10 cellular contexts compared by ENCODE assay signal in the genomic region with DNA sequence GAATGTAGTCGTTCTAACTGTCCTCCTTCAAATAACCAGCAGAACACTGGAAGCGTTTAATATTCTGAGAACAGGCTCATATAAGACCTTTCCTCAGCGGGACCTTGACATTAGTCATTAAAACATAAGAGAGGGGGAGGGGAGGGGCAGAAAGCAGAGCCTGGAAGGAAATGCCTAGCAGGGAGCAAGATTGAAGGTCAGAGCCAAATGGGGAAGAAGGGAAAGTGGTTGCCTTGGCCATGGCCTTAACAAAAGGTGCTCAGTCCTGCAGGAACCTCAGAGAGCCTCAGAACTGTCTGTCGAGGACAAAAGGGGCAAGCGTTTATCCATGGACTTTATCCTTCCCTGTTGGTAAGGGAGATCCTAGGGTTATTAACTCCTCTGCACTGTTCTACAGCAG. TPM values are rescaled to one million over a fixed set of nuclear protein-coding genes. Genes with fewer than 3 reads are reported as not detected.
A peak's percentile ranks its signal among the peaks of the same experiment; 100 is the strongest.
DNase-seq lines count a peak whose midpoint lies in the region; ATAC-seq and TF ChIP-seq lines count a peak whose summit lies in the region.
"Had no signal": no experiment of that assay in that cellular context is flagged by ENCODE, and none has a peak within 500 bp of the region (broad histone marks: within the 10 kb centered on the region; RNA-seq: fewer than 3 reads in every experiment).

No MANE protein-coding gene starts in this region.

- WGBS in thyroid gland, 2 donors = 56 to 60% methylated on average over 5 of the region's 5 CpGs

- H2AFZ ChIP-seq in Karpas-422 (ENCODE audit: low read length) = no peak overlapping the region

- H3K4me3 Mint-ChIP-seq in T-helper 1 cell treated with Interleukin-12 subunit alpha and Interleukin-12 subunit beta and Interleukin-4 antibody, amounts not matched to agents 30 μg/mL and 1 μg/mL, for 36 hours = peak overlapping the region; percentile 55

- H3K27me3 ChIP-seq in thyroid gland (no peaks in the 10 kb centered on the region), Karpas-422 (ENCODE audit: low read length) (no peaks in the 10 kb centered on the region)

- no peaks in the 10 kb centered on the region for H4K20me1 ChIP-seq in Karpas-422 (ENCODE audit: insufficient read depth, low read depth, low read length)

- H3K4me1 ChIP-seq in mucosa of descending colon (ENCODE audit: low read depth) (peaks cover 14% of the 10 kb centered on the region), thyroid gland (peaks cover 20 to 38% of the 10 kb centered on the region in 2 donors), Karpas-422 (ENCODE audit: low read length) (no peaks in the 10 kb centered on the region)

- intact Hi-C loops in mucosa of descending colon (cut with DNase I, micrococcal nuclease) = no loop called here
- intact Hi-C loops in thyroid gland (cut with DNase I) = no loop called here

- TF ChIP-seq CTCF in mucosa of descending colon (IDR thresholded peaks at IDR 0.05) (no peak), thyroid gland (IDR thresholded peaks at IDR 0.05) (no peak)

- H3K36me3 Mint-ChIP-seq in T-helper 1 cell treated with Interleukin-12 subunit alpha and Interleukin-12 subunit beta and Interleukin-4 antibody, amounts not matched to agents 30 μg/mL and 1 μg/mL, for 36 hours (ENCODE audit: low read depth) = no peaks in the 10 kb centered on the region

- H3K36me3 ChIP-seq in mucosa of descending colon (ENCODE audit: low read depth) (no peaks in the 10 kb centered on the region), thyroid gland (no peaks in the 10 kb centered on the region), Karpas-422 (ENCODE audit: insufficient read depth, low read length) (no peaks in the 10 kb centered on the region)

- no peak for DNase-seq in T-helper 1 cell
- DNase-seq in cerebellar cortex (ENCODE audit: low spot score) = peak; percentile 30
- peak in 1 of 3 donors; percentile 19 for DNase-seq in mucosa of descending colon
- DNase-seq in thyroid gland = no peak
- no peak for DNase-seq in Karpas-422
- DNase-seq in left lobe of liver (ENCODE audit: low spot score) = no peak

- no peaks in the 10 kb centered on the region for H3K9me3 Mint-ChIP-seq in T-helper 1 cell treated with Interleukin-12 subunit alpha and Interleukin-12 subunit beta and Interleukin-4 antibody, amounts not matched to agents 30 μg/mL and 1 μg/mL, for 36 hours

- no peaks in the 10 kb centered on the region for H3K9me2 ChIP-seq in Karpas-422 (replicated peaks; ENCODE audit: insufficient read depth, low read length)

- H3K27ac Mint-ChIP-seq in T-helper 1 cell treated with Interleukin-12 subunit alpha and Interleukin-12 subunit beta and Interleukin-4 antibody, amounts not matched to agents 30 μg/mL and 1 μg/mL, for 36 hours = no peak overlapping the region

- H3K4me3 ChIP-seq in mucosa of descending colon (no peak overlapping the region), thyroid gland (replicated peaks in 1 of 3) (peak overlapping the region in 1 of 3 donors; percentile 86), Karpas-422 (ENCODE audit: low read length) (no peak overlapping the region)
- H3K4me3 ChIP-seq: GM12878 had no signal

- H3K9me3 ChIP-seq in mucosa of descending colon (no peaks in the 10 kb centered on the region), thyroid gland (no peaks in the 10 kb centered on the region), Karpas-422 (ENCODE audit: low read length) (no peaks in the 10 kb centered on the region)

- TF ChIP-seq POLR2A in thyroid gland (IDR thresholded peaks at IDR 0.05) = no peak

- peak overlapping the region in 2 of 3 donors; percentile 78 to 91 for H3K27ac ChIP-seq in thyroid gland
- H3K27ac ChIP-seq in Karpas-422 (ENCODE audit: low read length) = no peak overlapping the region
- H3K27ac ChIP-seq: HL-60 had no signal

- ATAC-seq in mucosa of descending colon (peak; percentile 41), left lobe of liver (no peak), GM21717 (IDR thresholded peaks at IDR 0.05; ENCODE audit: unreplicated experiment) (no peak)
- ATAC-seq: GM12878 had no signal

- peaks cover 58% of the 10 kb centered on the region for H3K27me3 Mint-ChIP-seq in T-helper 1 cell treated with Interleukin-12 subunit alpha and Interleukin-12 subunit beta and Interleukin-4 antibody, amounts not matched to agents 30 μg/mL and 1 μg/mL, for 36 hours (ENCODE audit: low read depth)

- no peak overlapping the region for H3K4me2 ChIP-seq in Karpas-422 (ENCODE audit: low read depth, low read length, poor library complexity, severe bottlenecking)

- peaks cover 3% of the 10 kb centered on the region for H3K4me1 Mint-ChIP-seq in T-helper 1 cell treated with Interleukin-12 subunit alpha and Interleukin-12 subunit beta and Interleukin-4 antibody, amounts not matched to agents 30 μg/mL and 1 μg/mL, for 36 hours (ENCODE audit: low read depth)

- no peak overlapping the region for H3K9ac ChIP-seq in Karpas-422 (ENCODE audit: low read length)

- no peaks in the 10 kb centered on the region for H3K79me2 ChIP-seq in Karpas-422 (ENCODE audit: low read length)

RNA-seq across cellular contexts. Expression of a gene that starts 0.9 kb away (rescaled TPM):
- total RNA-seq in mucosa of descending colon = 10 to 100 TPM in 2 of 3 donors, 1 to 10 TPM in 1; 8.0 to 19.1 (median 11.1) TPM
- total RNA-seq in thyroid gland = 100 to 1,000 TPM in 3 of 4 donors, 10 to 100 TPM in 1; 86.0 to 246 (median 152) TPM
- total RNA-seq in Karpas-422 (2014; rRNA removed; shearing (Covaris generic); ENCODE audit: low replicate concordance) = not detected in 2 replicates
- total RNA-seq in left lobe of liver = 1.3 TPM
- total RNA-seq: GM12878 had no signal

Comparison
In these comparisons a context has a peak if more than half of its experiments do, and no peak if none do; other contexts are left out.
1. RNA of a gene that starts 0.9 kb away (total RNA-seq): 86.0 to 246 TPM in thyroid gland; 8.0 to 19.1 TPM in mucosa of descending colon, 1.3 TPM in left lobe of liver (single experiment) and not detected in Karpas-422; every median in the first group is over 4 times any median in the second.